ENCODE assay signal across 11 cellular contexts in genomic region chr17:80931421-80932265, GRCh38. TPM values are rescaled to one million over a fixed set of nuclear protein-coding genes. Genes with fewer than 3 reads are reported as not detected.
DNase-seq lines count a peak whose midpoint lies in the region; ATAC-seq and TF ChIP-seq lines count a peak whose summit lies in the region.
"Had no signal": no experiment of that assay in that cellular context is flagged by ENCODE, and none has a peak within 500 bp of the region (broad histone marks: within the 10 kb centered on the region; RNA-seq: fewer than 3 reads in every experiment).

No MANE protein-coding gene starts in this region.

- H3K4me3 ChIP-seq in A673 (ENCODE audit: low read depth, low read length, poor library complexity, severe bottlenecking) (no peak overlapping the region), GM23248 (no peak overlapping the region), PC-9 (no peak overlapping the region)

- no TSS peak for BruUV-seq in A673 (replicated peaks; lab: Mats Ljungman, UMichigan)
- BruUV-seq in PC-9 (replicated peaks; lab: Mats Ljungman, UMichigan), result no TSS peak

- H3K4me1 ChIP-seq in A673 (ENCODE audit: insufficient read depth, low read length, poor library complexity, severe bottlenecking), result peaks cover 5% of the 10 kb centered on the region
- peaks cover 11% of the 10 kb centered on the region for H3K4me1 ChIP-seq in GM23248 (ENCODE audit: insufficient read depth)
- no peaks in the 10 kb centered on the region for H3K4me1 ChIP-seq in PC-9 (replicated peaks; ENCODE audit: insufficient read depth)

- H3K9me3 ChIP-seq in A673 (ENCODE audit: low read depth, low read length, poor library complexity, severe bottlenecking) (no peaks in the 10 kb centered on the region), GM23248 (ENCODE audit: low read depth) (no peaks in the 10 kb centered on the region), PC-9 (ENCODE audit: insufficient read depth, low read depth) (no peaks in the 10 kb centered on the region)
- H3K9me3 ChIP-seq: neutrophil had no signal

- no peak overlapping the region for H3K27ac ChIP-seq in A673 (ENCODE audit: low read depth, low read length, poor library complexity, severe bottlenecking)
- H3K27ac ChIP-seq in GM23248, result no peak overlapping the region
- no peak overlapping the region for H3K27ac ChIP-seq in PC-9
- H3K27ac ChIP-seq: neutrophil had no signal

- H3K27me3 ChIP-seq in A673 (replicated peaks; ENCODE audit: insufficient read depth, low read depth, low read length, poor library complexity) (no peaks in the 10 kb centered on the region), GM23248 (replicated peaks; ENCODE audit: insufficient read depth) (no peaks in the 10 kb centered on the region), PC-9 (ENCODE audit: insufficient read depth, low read depth) (no peaks in the 10 kb centered on the region)
- H3K27me3 ChIP-seq: neutrophil had no signal

- H4K20me1 ChIP-seq in GM23248 (ENCODE audit: insufficient read depth) (no peaks in the 10 kb centered on the region), PC-9 (ENCODE audit: insufficient read depth) (no peaks in the 10 kb centered on the region)

- H3K9ac ChIP-seq in GM23248, result peak overlapping the region; percentile 34

- in situ Hi-C loops in GM23248 (cut with MboI), result no loop called here

- intact Hi-C loops in A673 (cut with micrococcal nuclease; ENCODE audit: unreplicated experiment) (no loop called here), PC-9 (cut with micrococcal nuclease; ENCODE audit: unreplicated experiment) (no loop called here)

- TF ChIP-seq CTCF in A673 (conservative IDR thresholded peaks at IDR 0.05; ENCODE audit: low read depth, low read length) (no peak), PC-9 (conservative IDR thresholded peaks at IDR 0.05) (no peak)

- H3F3A ChIP-seq in GM23248 (ENCODE audit: insufficient read depth) (no peaks in the 10 kb centered on the region), PC-9 (ENCODE audit: insufficient read depth, low read depth) (no peaks in the 10 kb centered on the region)

- H3K4me2 ChIP-seq in GM23248 (ENCODE audit: unreplicated experiment), result no peak overlapping the region
- H3K4me2 ChIP-seq in PC-9, result no peak overlapping the region

- WGBS in GM23248 (ENCODE audit: low coverage in 1 of 2, low lambda C conversion rate in 2 of 2, missing lambda C conversion rate in 2 of 2), 2 experiments, result 54 to 55% methylated on average over 13 of the region's 13 CpGs

- CTCF ChIA-PET in A673 (lab: Charles Lee) (no interaction called here), PC-9 (lab: Charles Lee) (no interaction called here)

- H2AFZ ChIP-seq in GM23248 (no peak overlapping the region), PC-9 (no peak overlapping the region)

- H3K9me2 ChIP-seq in GM23248 (ENCODE audit: insufficient read depth), result no peaks in the 10 kb centered on the region
- H3K9me2 ChIP-seq in PC-9 (ENCODE audit: insufficient read depth), result no peaks in the 10 kb centered on the region

- ATAC-seq in HG02571 (IDR thresholded peaks at IDR 0.05; ENCODE audit: unreplicated experiment), result no peak

- no peaks in the 10 kb centered on the region for H3K79me2 ChIP-seq in GM23248 (ENCODE audit: insufficient read depth)
- H3K79me2 ChIP-seq in PC-9 (ENCODE audit: low read depth), result no peaks in the 10 kb centered on the region

- peak; percentile 83 for DNase-seq in A673 (ENCODE audit: low spot score)
- peak; percentile 90 for DNase-seq in GM23248
- DNase-seq in amniotic epithelial cell (ENCODE audit: low read depth), result peak; percentile 68
- peak; percentile 77 for DNase-seq in iris pigment epithelial cell (ENCODE audit: low read depth)
- DNase-seq in stimulated activated CD4-positive, alpha-beta T cell treated with anti-CD3 and anti-CD28 coated beads, Interleukin-2, amount 100 ng/mL, for 24 hours, result no peak
- no peak for DNase-seq in stimulated activated CD4-positive, alpha-beta T cell treated with anti-CD3 and anti-CD28 coated beads, Interleukin-4, amount 100 ng/mL, for 24 hours
- DNase-seq in PC-9, result no peak
- DNase-seq: amygdala, glutamatergic neuron had no signal

- H3K36me3 ChIP-seq in A673 (ENCODE audit: insufficient read depth, low read length, poor library complexity, severe bottlenecking), result no peaks in the 10 kb centered on the region
- no peaks in the 10 kb centered on the region for H3K36me3 ChIP-seq in GM23248 (ENCODE audit: low read depth)
- H3K36me3 ChIP-seq in PC-9 (ENCODE audit: low read depth), result no peaks in the 10 kb centered on the region

- POLR2A ChIA-PET in A673 (lab: Charles Lee; ENCODE audit: low non-redundant PET) (no interaction called here), PC-9 (lab: Charles Lee; ENCODE audit: unreplicated experiment) (no interaction called here)

RNA-seq across cellular contexts. Expression of gene CHMP6, which starts 60.0 kb away (rescaled TPM):
- total RNA-seq in A673 (2021) (18.7 and 21.3 TPM in 2 replicates), PC-9 (2021) (17.4 and 18.1 TPM in 2 replicates)
- 8.2 and 14.1 TPM in 2 replicates for total RNA-seq in GM23248 (2014; rRNA removed; shearing (Covaris generic))
- polyA plus RNA-seq in GM23248 (2016; fragmentation: Nextera tagmentation; extraction: Ambion mirVana), result 34.0 and 37.1 TPM in 2 replicates

Comparison
In these comparisons a context has a peak if more than half of its experiments do, and no peak if none do; other contexts are left out.
1. DNase-seq: peak in A673 (single experiment), GM23248 (single experiment), amniotic epithelial cell (single experiment) and iris pigment epithelial cell (single experiment); none in stimulated activated CD4-positive, alpha-beta T cell treated with anti-CD3 and anti-CD28 coated beads, Interleukin-2, amount 100 ng/mL, for 24 hours (0 of 2), stimulated activated CD4-positive, alpha-beta T cell treated with anti-CD3 and anti-CD28 coated beads, Interleukin-4, amount 100 ng/mL, for 24 hours (single experiment) and PC-9 (0 of 2).